Comparison of ENCODE assay signal across 33 cellular contexts in the genomic region with DNA sequence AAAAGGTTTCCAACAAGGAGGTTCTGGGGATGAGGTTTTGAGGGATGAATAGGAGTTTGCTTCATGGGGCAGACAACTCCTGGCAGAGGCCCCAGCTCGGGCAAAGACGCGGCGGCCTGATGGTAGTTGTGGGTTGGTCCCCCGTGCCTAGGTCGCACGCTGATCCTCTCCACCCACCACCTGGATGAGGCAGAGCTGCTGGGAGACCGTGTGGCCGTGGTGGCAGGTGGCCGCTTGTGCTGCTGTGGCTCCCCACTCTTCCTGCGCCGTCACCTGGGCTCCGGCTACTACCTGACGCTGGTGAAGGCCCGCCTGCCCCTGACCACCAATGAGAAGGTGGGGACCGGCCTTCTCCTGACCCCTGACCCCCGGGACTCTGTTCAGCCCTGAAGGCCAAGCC. TPM values are rescaled to one million over a fixed set of nuclear protein-coding genes. Genes with fewer than 3 reads are reported as not detected.
"Had no signal": no experiment of that assay in that cellular context is flagged by ENCODE, and none has a peak within 500 bp of the region (broad histone marks: within the 10 kb centered on the region; RNA-seq: fewer than 3 reads in every experiment).

No MANE protein-coding gene starts in this region.

- FAIRE-seq: colon, endothelial cell of umbilical vein, small intestine had no signal

- H3K27ac Mint-ChIP-seq: activated T-cell treated with anti-CD3 and anti-CD28 coated beads, Interleukin-2, amount 50 U/mL, for 72 hours; natural killer cell; stimulated activated memory B cell treated with anti-CD40 and anti-IgM and Interleukin-4, amounts not matched to agents 10 μg/mL and 1 μg/mL and 100 μg/mL, for 72 hours had no signal

- H3K27me3 Mint-ChIP-seq: stimulated activated memory B cell treated with anti-CD40 and anti-IgM and Interleukin-4, amounts not matched to agents 10 μg/mL and 1 μg/mL and 100 μg/mL, for 72 hours had no signal

- H3K36me3 Mint-ChIP-seq: natural killer cell had no signal

- H3K4me3 ChIP-seq: hepatocyte, upper lobe of left lung had no signal

- H3K27me3 ChIP-seq: brain microvascular endothelial cell, hepatocyte, upper lobe of left lung had no signal

- H2AFZ ChIP-seq: hepatocyte had no signal

- H3K36me3 ChIP-seq: brain microvascular endothelial cell had no signal

- H3K4me1 ChIP-seq: upper lobe of left lung had no signal

- H3K4me3 Mint-ChIP-seq: activated T-cell treated with anti-CD3 and anti-CD28 coated beads, Interleukin-2, amount 50 U/mL, for 72 hours; immature natural killer cell; natural killer cell; stimulated activated memory B cell treated with anti-CD40 and anti-IgM and Interleukin-4, amounts not matched to agents 10 μg/mL and 1 μg/mL and 100 μg/mL, for 72 hours had no signal

- DNase-seq: activated CD4-positive, alpha-beta T cell treated with anti-CD3 and anti-CD28 coated beads for 1 hour; activated CD4-positive, alpha-beta T cell treated with anti-CD3 and anti-CD28 coated beads, Interleukin-2, amount 50 U/mL, for 4 hours; activated CD8-positive, alpha-beta memory T cell treated with anti-CD3 and anti-CD28 coated beads for 24 hours; activated CD8-positive, alpha-beta memory T cell treated with anti-CD3 and anti-CD28 coated beads, Interleukin-2, amount 50 U/mL, for 4 hours; activated gamma-delta T cell; activated T-cell treated with anti-CD3 and anti-CD28 coated beads, Interleukin-2, amount 50 U/mL, for 72 hours; brain microvascular endothelial cell; central memory CD4-positive, alpha-beta T cell; effector memory CD4-positive, alpha-beta T cell; foreskin melanocyte; immature natural killer cell; natural killer cell; nucleus accumbens; posterior cingulate gyrus; small intestine; stimulated activated CD4-positive, alpha-beta T cell treated with anti-CD3 and anti-CD28 coated beads, Interleukin-2, amount 100 ng/mL, for 24 hours; T-helper 9 cell had no signal

- H3K27ac ChIP-seq: brain microvascular endothelial cell, hepatocyte, upper lobe of left lung had no signal

- H3K9me3 Mint-ChIP-seq: activated T-cell treated with anti-CD3 and anti-CD28 coated beads, Interleukin-2, amount 50 U/mL, for 72 hours; natural killer cell; stimulated activated memory B cell treated with anti-CD40 and anti-IgM and Interleukin-4, amounts not matched to agents 10 μg/mL and 1 μg/mL and 100 μg/mL, for 72 hours had no signal

- ATAC-seq: activated T-cell treated with anti-CD3 and anti-CD28 coated beads, Interleukin-2, amount 50 U/mL, for 72 hours; esophagus mucosa; left lobe of liver; natural killer cell; sciatic nerve; stimulated activated memory B cell treated with anti-CD40 and anti-IgM and Interleukin-4, amounts not matched to agents 10 μg/mL and 1 μg/mL and 100 μg/mL, for 72 hours had no signal

- H3K4me2 ChIP-seq: hepatocyte had no signal

- H3K79me2 ChIP-seq: hepatocyte had no signal

RNA-seq across cellular contexts. Expression of a gene that starts 30.5 kb away (rescaled TPM):
- total RNA-seq: activated naive CD4-positive, alpha-beta T cell treated with anti-CD3 and anti-CD28 coated beads, Interleukin-2, amount 50 U/mL, for 72 hours; activated T-cell treated with anti-CD3 and anti-CD28 coated beads, Interleukin-2, amount 50 U/mL, for 72 hours; aorta; dermis microvascular lymphatic vessel endothelial cell; endothelial cell of umbilical vein; esophagus mucosa; hepatocyte; kidney epithelial cell; left lobe of liver; lung microvascular endothelial cell; natural killer cell; sciatic nerve; T-helper 1 cell treated with Interleukin-12 subunit alpha and Interleukin-12 subunit beta and Interleukin-4 antibody, amounts not matched to agents 30 ng/mL and 1 ng/mL, for 36 hours; temporal lobe; upper lobe of left lung had no signal
- polyA plus RNA-seq: adipose tissue, aorta, endothelial cell of umbilical vein, hepatocyte, immature natural killer cell, small intestine had no signal
